8 cellular contexts compared by ENCODE assay signal in genomic region chr4:113636877-113637276, GRCh38.
DNase-seq lines count a peak whose midpoint lies in the region; ATAC-seq and TF ChIP-seq lines count a peak whose summit lies in the region.

No MANE protein-coding gene starts in this region.

- H3K4me3 Mint-ChIP-seq in T-helper 17 cell (peak overlapping the region; percentile 68), neural progenitor cell (no peak overlapping the region)

- H3K27ac ChIP-seq in neural progenitor cell = no peak overlapping the region
- no peak overlapping the region for H3K27ac ChIP-seq in vagina

- H3K4me3 ChIP-seq in fibroblast of pulmonary artery (replicated peaks; ENCODE audit: low read depth, low read length) (no peak overlapping the region), neural progenitor cell (no peak overlapping the region), vagina (no peak overlapping the region)

- no peaks in the 10 kb centered on the region for H3F3A ChIP-seq in neural progenitor cell (ENCODE audit: low read depth)

- H3K9me3 Mint-ChIP-seq in neural progenitor cell = no peaks in the 10 kb centered on the region

- H3K79me2 ChIP-seq in neural progenitor cell (ENCODE audit: low read depth) = no peaks in the 10 kb centered on the region

- H3K4me2 ChIP-seq in neural progenitor cell = no peak overlapping the region

- DNase-seq in EL = peak; percentile 68
- peak in 1 of 3 donors; percentile 7 for DNase-seq in T-helper 17 cell
- DNase-seq in fibroblast of pulmonary artery (ENCODE audit: low read depth) = peak; percentile 61
- no peak for DNase-seq in NCI-H2227 (lab: John Stamatoyannopoulos, UW; ENCODE audit: unreplicated experiment)
- DNase-seq in neural progenitor cell (ENCODE audit: low spot score) = no peak
- DNase-seq in vagina (ENCODE audit: extremely low spot score in 2 of 2) = no peak

- peaks cover 2% of the 10 kb centered on the region for H3K36me3 Mint-ChIP-seq in T-helper 17 cell (ENCODE audit: low read depth)
- no peaks in the 10 kb centered on the region for H3K36me3 Mint-ChIP-seq in neural progenitor cell

- H3K9ac ChIP-seq in neural progenitor cell = no peak overlapping the region

- H3K27me3 Mint-ChIP-seq in T-helper 17 cell (no peaks in the 10 kb centered on the region), neural progenitor cell (ENCODE audit: insufficient read depth, low read depth) (no peaks in the 10 kb centered on the region)

- intact Hi-C loops in vagina (cut with DNase I) = no loop called here

- H3K4me1 ChIP-seq in neural progenitor cell (peaks cover 9% of the 10 kb centered on the region), vagina (peaks cover 18% of the 10 kb centered on the region)

- no peaks in the 10 kb centered on the region for H4K20me1 ChIP-seq in neural progenitor cell (ENCODE audit: low read depth)

- H3K27ac Mint-ChIP-seq in T-helper 17 cell (no peak overlapping the region), neural progenitor cell (no peak overlapping the region)

- H3K27me3 ChIP-seq in neural progenitor cell = no peaks in the 10 kb centered on the region
- no peaks in the 10 kb centered on the region for H3K27me3 ChIP-seq in vagina

- peaks cover 44% of the 10 kb centered on the region for H3K4me1 Mint-ChIP-seq in T-helper 17 cell
- H3K4me1 Mint-ChIP-seq in neural progenitor cell = peaks cover 21% of the 10 kb centered on the region

- no peak for TF ChIP-seq POLR2A in vagina (IDR thresholded peaks at IDR 0.05)

- TF ChIP-seq CTCF in fibroblast of pulmonary artery (IDR thresholded peaks at IDR 0.05; ENCODE audit: low read length, missing control alignments) (no peak), neural progenitor cell (IDR thresholded peaks at IDR 0.05) (no peak), vagina (IDR thresholded peaks at IDR 0.05) (no peak)

- H3K36me3 ChIP-seq in neural progenitor cell = no peaks in the 10 kb centered on the region
- no peaks in the 10 kb centered on the region for H3K36me3 ChIP-seq in vagina

- no peak overlapping the region for H2AFZ ChIP-seq in neural progenitor cell (replicated peaks)

- H3K9me3 ChIP-seq in T-helper 17 cell (ENCODE audit: control insufficient read depth, low read length, poor library complexity, severe bottlenecking) = no peaks in the 10 kb centered on the region
- H3K9me3 ChIP-seq in neural progenitor cell (ENCODE audit: low read depth) = no peaks in the 10 kb centered on the region
- H3K9me3 ChIP-seq in vagina = no peaks in the 10 kb centered on the region

- ATAC-seq in HG03045 (IDR thresholded peaks at IDR 0.05; ENCODE audit: unreplicated experiment) (peak; percentile 16), T-helper 17 cell (peak; percentile 91), GM21381 (IDR thresholded peaks at IDR 0.05; ENCODE audit: unreplicated experiment) (no peak)

Comparison
In these comparisons a context has a peak if more than half of its experiments do, and no peak if none do; other contexts are left out.
1. DNase-seq: peak in EL (single experiment) and fibroblast of pulmonary artery (single experiment); none in NCI-H2227 (single experiment), neural progenitor cell (single experiment) and vagina (0 of 2).